8 cellular contexts compared by ENCODE assay signal in genomic region chr9:131420913-131421312, GRCh38. TPM values are rescaled to one million over a fixed set of nuclear protein-coding genes. Genes with fewer than 3 reads are reported as not detected.
DNase-seq lines count a peak whose midpoint lies in the region; ATAC-seq, FAIRE-seq and TF ChIP-seq lines count a peak whose summit lies in the region.

No MANE protein-coding gene starts in this region.

- no peaks in the 10 kb centered on the region for H3K9me3 ChIP-seq in HUES6 (ENCODE audit: control insufficient read depth, insufficient read depth, low read depth, low read length)
- no peaks in the 10 kb centered on the region for H3K9me3 ChIP-seq in small intestine (ENCODE audit: control insufficient read depth, low read depth)

- 0 out of 2 replicates have a peak overlapping the region, but pooled peaks have one; percentile 17 for H3K27ac ChIP-seq in HUES6 (ENCODE audit: low read depth, low read length)
- peak overlapping the region in 1 of 2 donors; percentile 28 for H3K27ac ChIP-seq in small intestine (ENCODE audit: low read depth in 1 of 2, low read length in 1 of 2)

- DNase-seq in AG09319 (ENCODE audit: extremely low read depth, low read depth) (no peak), cardiac fibroblast (ENCODE audit: low read depth in 2 of 2) (peak; percentile 55 to 65), lung microvascular endothelial cell (ENCODE audit: low read depth in 2 of 2) (peak; percentile 32 to 62), small intestine (no peak), NCI-H187 (lab: John Stamatoyannopoulos, UW) (no peak)
- DNase-seq in activated CD4-positive, alpha-beta T cell treated with anti-CD3 and anti-CD28 coated beads for 4 hours, result no peak

- H3K9ac ChIP-seq in HUES6 (ENCODE audit: low read length), result no peak overlapping the region

- no peak for FAIRE-seq in small intestine (lab: Jason Lieb, UNC)

- H3K4me1 ChIP-seq in HUES6 (ENCODE audit: control insufficient read depth, insufficient read depth, low read length), result peaks cover 68% of the 10 kb centered on the region
- peaks cover 5 to 42% of the 10 kb centered on the region in 2 donors for H3K4me1 ChIP-seq in small intestine (ENCODE audit: control insufficient read depth in 2 of 2, insufficient read depth in 1 of 2, low read depth in 1 of 2, low read length in 1 of 2)

- WGBS in small intestine, 3 donors, result 38 to 55% (median 40%) methylated on average over 5 of the region's 5 CpGs

- peak; percentile 42 for TF ChIP-seq CTCF in AG09319 (IDR thresholded peaks at IDR 0.05; ENCODE audit: low read depth, low read length)
- peak; percentile 27 for TF ChIP-seq CTCF in cardiac fibroblast (IDR thresholded peaks at IDR 0.05; ENCODE audit: low read depth, low read length)

- no peaks in the 10 kb centered on the region for H3K27me3 ChIP-seq in HUES6 (ENCODE audit: control insufficient read depth, insufficient read depth, low read length)
- no peaks in the 10 kb centered on the region for H3K27me3 ChIP-seq in small intestine (ENCODE audit: control insufficient read depth in 2 of 2, insufficient read depth in 2 of 2, low read length in 2 of 2)

- H3K4me3 ChIP-seq in HUES6 (ENCODE audit: low read depth, low read length) (peak overlapping the region; percentile 14; the same call in 1 of the 2 replicates), cardiac fibroblast (replicated peaks in 1 of 2; ENCODE audit: low read depth in 2 of 2, low read length in 2 of 2) (no peak overlapping the region), small intestine (ENCODE audit: low read depth in 1 of 2, low read length in 2 of 2) (no peak overlapping the region)

- ATAC-seq in GM18909 (IDR thresholded peaks at IDR 0.05; ENCODE audit: poor library complexity, unreplicated experiment), result no peak

- H3K36me3 ChIP-seq in HUES6 (ENCODE audit: control insufficient read depth, insufficient read depth, low read length) (peaks cover 24% of the 10 kb centered on the region), small intestine (ENCODE audit: control insufficient read depth in 2 of 2, insufficient read depth in 2 of 2, low read length in 2 of 2) (peaks cover 0 to 2% of the 10 kb centered on the region in 2 donors)

RNA-seq across cellular contexts. Expression of gene PRRC2B, which starts 27.0 kb away (rescaled TPM):
- total RNA-seq in lung microvascular endothelial cell, result 34.9 and 46.0 TPM in 2 replicates
- polyA plus RNA-seq in small intestine, result 10 to 100 TPM; 18.9 to 61.5 (median 19.9) TPM

Comparison
In these comparisons a context has a peak if more than half of its experiments do, and no peak if none do; other contexts are left out.
1. DNase-seq: peak in cardiac fibroblast (2 of 2) and lung microvascular endothelial cell (2 of 2); none in AG09319 (single experiment), small intestine (single experiment), NCI-H187 (0 of 2) and activated CD4-positive, alpha-beta T cell treated with anti-CD3 and anti-CD28 coated beads for 4 hours (0 of 2).